ENCODE assay signal across 23 cellular contexts in genomic region chr6:71681234-71681867, GRCh38.
"Had no signal": no experiment of that assay in that cellular context is flagged by ENCODE, and none has a peak within 500 bp of the region (broad histone marks: within the 10 kb centered on the region; RNA-seq: fewer than 3 reads in every experiment).

No MANE protein-coding gene starts in this region.

- ATAC-seq: psoas muscle; right cardiac atrium; right lobe of liver; stimulated activated naive B cell treated with anti-CD40 and anti-IgM and Interleukin-4, amounts not matched to agents 10 μg/mL and 1 μg/mL and 100 μg/mL, for 72 hours had no signal

- DNase-seq: occipital lobe; ovary; posterior cingulate gyrus; psoas muscle; right cardiac atrium; right lobe of liver; sigmoid colon; small intestine; stimulated activated CD4-positive, alpha-beta T cell treated with anti-CD3 and anti-CD28 coated beads, Interleukin-15, amount 100 ng/mL, for 24 hours; stimulated activated CD4-positive, alpha-beta T cell treated with anti-CD3 and anti-CD28 coated beads, Interleukin-2, amount 100 ng/mL, for 24 hours; stimulated activated CD4-positive, alpha-beta T cell treated with anti-CD3 and anti-CD28 coated beads, Interleukin-2, amount 100 ng/mL, for 48 hours; stimulated activated CD4-positive, alpha-beta T cell treated with anti-CD3 and anti-CD28 coated beads, Interleukin-4, amount 100 ng/mL, for 24 hours; stimulated activated naive B cell treated with anti-CD40 and anti-IgM and Interleukin-4, amounts not matched to agents 10 μg/mL and 1 μg/mL and 100 μg/mL, for 72 hours; stimulated activated naive CD4-positive, alpha-beta T cell treated with Interleukin-2 at 50 U/mL for 16 hours; stomach; thyroid gland; trophoblast cell; upper lobe of left lung had no signal

- H3K4me1 Mint-ChIP-seq: neural progenitor cell; stimulated activated effector memory CD8-positive, alpha-beta T cell treated with anti-CD3 and anti-CD28 coated beads, Interleukin-12 subunit alpha, Interleukin-12 subunit beta, amount 100 ng/mL, for 72 hours; stimulated activated naive B cell treated with anti-CD40 and anti-IgM and Interleukin-4, amounts not matched to agents 10 μg/mL and 1 μg/mL and 100 μg/mL, for 72 hours had no signal

- H3K9me3 Mint-ChIP-seq: nephron; neural progenitor cell; stimulated activated naive B cell treated with anti-CD40 and anti-IgM and Interleukin-4, amounts not matched to agents 10 μg/mL and 1 μg/mL and 100 μg/mL, for 72 hours; stimulated activated naive CD8-positive, alpha-beta T cell treated with anti-CD3 and anti-CD28 coated beads, Interleukin-15, Interleukin-2, amounts not matched to agents 100 ng/mL and 50 ng/mL, for 24 hours had no signal

- H3K27me3 Mint-ChIP-seq: progenitor cell of endocrine pancreas; stimulated activated naive CD8-positive, alpha-beta T cell treated with anti-CD3 and anti-CD28 coated beads, Interleukin-15, Interleukin-2, amounts not matched to agents 100 ng/mL and 50 ng/mL, for 24 hours had no signal

- H3K27ac Mint-ChIP-seq: nephron; neural progenitor cell; progenitor cell of endocrine pancreas; stimulated activated effector memory CD8-positive, alpha-beta T cell treated with anti-CD3 and anti-CD28 coated beads, Interleukin-12 subunit alpha, Interleukin-12 subunit beta, amount 100 ng/mL, for 72 hours; stimulated activated naive B cell treated with anti-CD40 and anti-IgM and Interleukin-4, amounts not matched to agents 10 μg/mL and 1 μg/mL and 100 μg/mL, for 72 hours; stimulated activated naive CD8-positive, alpha-beta T cell treated with anti-CD3 and anti-CD28 coated beads, Interleukin-15, Interleukin-2, amounts not matched to agents 100 ng/mL and 50 ng/mL, for 24 hours had no signal

- H3K4me3 Mint-ChIP-seq: nephron; neural progenitor cell; stimulated activated effector memory CD8-positive, alpha-beta T cell treated with anti-CD3 and anti-CD28 coated beads, Interleukin-12 subunit alpha, Interleukin-12 subunit beta, amount 100 ng/mL, for 72 hours; stimulated activated naive B cell treated with anti-CD40 and anti-IgM and Interleukin-4, amounts not matched to agents 10 μg/mL and 1 μg/mL and 100 μg/mL, for 72 hours; stimulated activated naive CD8-positive, alpha-beta T cell treated with anti-CD3 and anti-CD28 coated beads, Interleukin-15, Interleukin-2, amounts not matched to agents 100 ng/mL and 50 ng/mL, for 24 hours had no signal

- H3K36me3 Mint-ChIP-seq: neural progenitor cell; stimulated activated effector memory CD8-positive, alpha-beta T cell treated with anti-CD3 and anti-CD28 coated beads, Interleukin-12 subunit alpha, Interleukin-12 subunit beta, amount 100 ng/mL, for 72 hours; stimulated activated naive B cell treated with anti-CD40 and anti-IgM and Interleukin-4, amounts not matched to agents 10 μg/mL and 1 μg/mL and 100 μg/mL, for 72 hours had no signal
